In genomic region chr12:19507823-19508222, GRCh38 we compare ENCODE assay signal across 8 cellular contexts.
DNase-seq lines count a peak whose midpoint lies in the region; ATAC-seq, FAIRE-seq and TF ChIP-seq lines count a peak whose summit lies in the region.

No MANE protein-coding gene starts in this region.

- H3K36me3 ChIP-seq in liver (ENCODE audit: control insufficient read depth in 4 of 4, insufficient read depth in 3 of 4, low read depth in 1 of 4, low read length in 3 of 4) (peaks cover 0 to 3% (median 1%) of the 10 kb centered on the region in 4 donors), HepG2 (replicated peaks in 1 of 2; ENCODE audit: control insufficient read depth in 1 of 2, insufficient read depth in 2 of 2, low read length in 2 of 2) (peaks cover 7 to 36% of the 10 kb centered on the region in 2 experiments), GM12878 (ENCODE audit: control insufficient read depth in 2 of 2, insufficient read depth in 2 of 2, low read length in 1 of 2) (peaks cover 1 to 2% of the 10 kb centered on the region in 2 experiments; a peak in 3 of 4 replicates), aorta (ENCODE audit: control insufficient read depth in 1 of 2, insufficient read depth in 2 of 2, low read length in 1 of 2) (no peaks in the 10 kb centered on the region)
- peaks cover 8% of the 10 kb centered on the region for H3K36me3 ChIP-seq in effector memory CD4-positive, alpha-beta T cell (ENCODE audit: control insufficient read depth, insufficient read depth, low read length)

- CTCF ChIA-PET in HepG2 (lab: Yijun Ruan, JAX; ENCODE audit: low intra/inter-chr PET ratio, low total read pairs) (no interaction called here), GM12878 (lab: Yijun Ruan, JAX) (interaction anchor here (0.7 kb wide), 1 partner anchor 12 kb away, joined by 3 read pairs; no protein-coding TSS in a partner anchor)

- DNase-seq in HepG2 (ENCODE audit: low spot score) (no peak), GM12878 (ENCODE audit: low read depth, low spot score) (no peak), left ventricle myocardium superior (no peak), aorta (no peak), mesenteric fat pad (ENCODE audit: low spot score) (no peak)
- no peak for DNase-seq in effector memory CD4-positive, alpha-beta T cell

- no peak overlapping the region for H3K4me2 ChIP-seq in HepG2 (ENCODE audit: low read depth, low read length)
- H3K4me2 ChIP-seq in GM12878 (ENCODE audit: control insufficient read depth, insufficient read depth): no peak overlapping the region

- peaks cover 2% of the 10 kb centered on the region; the same call in 1 of the 2 replicates for H4K20me1 ChIP-seq in HepG2 (ENCODE audit: insufficient read depth, low read length)
- H4K20me1 ChIP-seq in GM12878 (ENCODE audit: control insufficient read depth, insufficient read depth): no peaks in the 10 kb centered on the region; the same call in 1 of the 2 replicates

- H3K4me3 ChIP-seq in liver (ENCODE audit: low read depth in 1 of 3, low read length in 3 of 3): no peak overlapping the region
- H3K4me3 ChIP-seq in HepG2 (replicated peaks in 1 of 3; ENCODE audit: insufficient read depth in 1 of 3, low read depth in 2 of 3, low read length in 3 of 3): no peak overlapping the region
- no peak overlapping the region for H3K4me3 ChIP-seq in GM12878
- no peak overlapping the region for H3K4me3 ChIP-seq in aorta (ENCODE audit: low read length in 2 of 2)
- no peak overlapping the region for H3K4me3 ChIP-seq in effector memory CD4-positive, alpha-beta T cell (ENCODE audit: insufficient read depth, low read depth, low read length, poor library complexity, severe bottlenecking)

- H3K27me3 ChIP-seq in liver (ENCODE audit: control insufficient read depth in 4 of 4, insufficient read depth in 4 of 4, low read length in 3 of 4): no peaks in the 10 kb centered on the region
- no peaks in the 10 kb centered on the region for H3K27me3 ChIP-seq in HepG2 (ENCODE audit: control insufficient read depth in 1 of 2, insufficient read depth in 2 of 2, low read length in 2 of 2)
- H3K27me3 ChIP-seq in GM12878 (replicated peaks in 1 of 2; ENCODE audit: control insufficient read depth in 2 of 2, insufficient read depth in 2 of 2, low read length in 1 of 2): no peaks in the 10 kb centered on the region
- no peaks in the 10 kb centered on the region for H3K27me3 ChIP-seq in aorta (ENCODE audit: control insufficient read depth in 1 of 2, insufficient read depth in 2 of 2, low read length in 1 of 2)
- H3K27me3 ChIP-seq in effector memory CD4-positive, alpha-beta T cell (replicated peaks; ENCODE audit: control insufficient read depth, insufficient read depth, low read length, poor library complexity, severe bottlenecking): no peaks in the 10 kb centered on the region

- TF ChIP-seq RAD21 in liver (IDR thresholded peaks at IDR 0.05) (peak; percentile 65 to 66), HepG2 (CRISPR knock-in tag; IDR thresholded peaks at IDR 0.05) (no peak), GM12878 (IDR thresholded peaks at IDR 0.05; ENCODE audit: insufficient read depth, low read depth, low read length) (peak; percentile 26; the same call in 1 of the 2 replicates)

- H3K4me1 ChIP-seq in liver (ENCODE audit: control insufficient read depth in 4 of 4, insufficient read depth in 4 of 4, low read length in 3 of 4) (no peaks in the 10 kb centered on the region), HepG2 (ENCODE audit: insufficient read depth, low read length) (no peaks in the 10 kb centered on the region), GM12878 (ENCODE audit: control insufficient read depth, insufficient read depth, low read length) (no peaks in the 10 kb centered on the region; the same call in 1 of the 2 replicates), aorta (ENCODE audit: control insufficient read depth in 1 of 2, insufficient read depth in 2 of 2, low read length in 2 of 2) (peaks cover 5 to 6% of the 10 kb centered on the region in 2 donors)
- no peaks in the 10 kb centered on the region for H3K4me1 ChIP-seq in effector memory CD4-positive, alpha-beta T cell (ENCODE audit: control insufficient read depth, insufficient read depth, low read length, poor library complexity, severe bottlenecking)

- BruUV-seq in HepG2 (replicated peaks; lab: Mats Ljungman, UMichigan): no TSS peak
- BruUV-seq in GM12878 (replicated peaks; lab: Mats Ljungman, UMichigan): no TSS peak

- no peak overlapping the region for H3K9ac ChIP-seq in liver (ENCODE audit: low read depth in 1 of 2, low read length in 2 of 2)
- H3K9ac ChIP-seq in HepG2 (ENCODE audit: insufficient read depth, low read depth, low read length): no peak overlapping the region
- H3K9ac ChIP-seq in GM12878 (ENCODE audit: control insufficient read depth, insufficient read depth, low read length): no peak overlapping the region

- H2AFZ ChIP-seq in HepG2 (ENCODE audit: low read length) (no peak overlapping the region), GM12878 (ENCODE audit: control insufficient read depth, low read depth, low read length) (no peak overlapping the region)

- WGBS in liver: 70% methylated on average over 1 of the region's 1 CpG
- 100% methylated on average over 1 of the region's 1 CpG for WGBS in HepG2 (ENCODE audit: low lambda C conversion rate)
- 100% methylated on average over 1 of the region's 1 CpG for WGBS in GM12878 (ENCODE audit: insufficient coverage, insufficient replicate concordance, low lambda C conversion rate, missing lambda C conversion rate)
- 11 to 14% methylated on average over 1 of the region's 1 CpG for WGBS in aorta, 2 donors

- TF ChIP-seq CTCF in liver (IDR thresholded peaks at IDR 0.05; ENCODE audit: low read depth, low read length, missing input control) (peak; percentile 26), HepG2 (CRISPR knock-in tag; IDR thresholded peaks at IDR 0.05) (no peak), GM12878 (IDR thresholded peaks at IDR 0.05 in 2 of 3, conservative IDR thresholded peaks at IDR 0.05 in 1 of 3; ENCODE audit: control insufficient read depth in 2 of 3, extremely low read depth in 1 of 3, insufficient read depth in 1 of 3, low read depth in 3 of 3, low read length in 3 of 3) (peak in 1 of 3 experiments; percentile 23; a peak in 1 of 6 replicates)

- TF ChIP-seq EP300 in HepG2 (IDR thresholded peaks at IDR 0.05; ENCODE audit: low read depth in 2 of 2, low read length in 2 of 2) (no peak), HepG2 (CRISPR knock-in tag; IDR thresholded peaks at IDR 0.05; ENCODE audit: borderline replicate concordance) (no peak), GM12878 (IDR thresholded peaks at IDR 0.05; ENCODE audit: borderline replicate concordance in 1 of 2, control insufficient read depth in 1 of 2, low read depth in 2 of 2, low read length in 2 of 2) (no peak)

- SMC1A ChIA-PET in GM12878 (lab: Charles Lee; ENCODE audit: uncharacterized antibody, unreplicated experiment): interaction anchor here (1.2 to 1.5 kb wide), 2 partner anchors 10 to 133 kb away, joined by 3 read pairs; no protein-coding TSS in a partner anchor

- intact Hi-C loops in HepG2 (cut with micrococcal nuclease; ENCODE audit: unreplicated experiment): no loop called here
- intact Hi-C loops in GM12878 (cut with micrococcal nuclease; ENCODE audit: unreplicated experiment): no loop called here
- intact Hi-C loops in left ventricle myocardium superior (cut with micrococcal nuclease): no loop called here
- intact Hi-C loops in aorta (cut with DNase I): loop anchor here (5.0 kb wide), 1 partner anchor 134 kb away; no protein-coding TSS in a partner anchor

- in situ Hi-C loops in HepG2 (cut with HindIII; ENCODE audit: extremely low pct_ligation_motif_present, low pct_unique_long_range_greater_than_20kb) (no loop called here), GM12878 (cut with MboI) (no loop called here)

- H3K27ac ChIP-seq in liver (ENCODE audit: low read depth in 1 of 2, low read length in 2 of 2) (no peak overlapping the region), HepG2 (ENCODE audit: extremely low read length, insufficient read depth, low read length) (no peak overlapping the region), GM12878 (ENCODE audit: control insufficient read depth, insufficient read depth) (no peak overlapping the region), aorta (ENCODE audit: low read depth in 1 of 2, low read length in 2 of 2) (no peak overlapping the region)
- no peak overlapping the region for H3K27ac ChIP-seq in effector memory CD4-positive, alpha-beta T cell (ENCODE audit: insufficient read depth, low read length, poor library complexity, severe bottlenecking)

- RAD21 ChIA-PET in GM12878 (lab: Charles Lee; ENCODE audit: unreplicated experiment): no interaction called here

- FAIRE-seq in HepG2 (lab: Jason Lieb, UNC): no peak
- no peak for FAIRE-seq in GM12878 (lab: Jason Lieb, UNC)

- no peaks in the 10 kb centered on the region for H3K9me3 ChIP-seq in liver (ENCODE audit: control insufficient read depth in 4 of 4, low read length in 3 of 4)
- no peaks in the 10 kb centered on the region for H3K9me3 ChIP-seq in HepG2 (ENCODE audit: low read length)
- no peaks in the 10 kb centered on the region for H3K9me3 ChIP-seq in GM12878 (replicated peaks; ENCODE audit: control insufficient read depth, insufficient read depth, low read length)
- no peaks in the 10 kb centered on the region for H3K9me3 ChIP-seq in aorta (ENCODE audit: control insufficient read depth, low read length)
- H3K9me3 ChIP-seq in effector memory CD4-positive, alpha-beta T cell (ENCODE audit: control insufficient read depth, low read length): no peaks in the 10 kb centered on the region

- POLR2A ChIA-PET in HepG2 (lab: Yijun Ruan, JAX): no interaction called here
- POLR2A ChIA-PET in GM12878 (lab: Charles Lee): interaction anchor here (1.0 kb wide), 1 partner anchor 13 kb away, joined by 3 read pairs; no protein-coding TSS in a partner anchor

- H3K79me2 ChIP-seq in HepG2 (ENCODE audit: insufficient read depth, low read length) (peaks cover 17% of the 10 kb centered on the region), GM12878 (ENCODE audit: control insufficient read depth, insufficient read depth, low read length) (peaks cover 8% of the 10 kb centered on the region)

- ATAC-seq in HepG2 (no peak), GM12878 (no peak), left ventricle myocardium superior (peak; percentile 61), aorta (ENCODE audit: low FRiP score) (peak; percentile 65), GM21737 (IDR thresholded peaks at IDR 0.05; ENCODE audit: unreplicated experiment) (no peak)

- TF ChIP-seq POLR2A in HepG2 (IDR thresholded peaks at IDR 0.05; ENCODE audit: insufficient read depth in 1 of 2, low read depth in 2 of 2, low read length in 2 of 2) (no peak), GM12878 (IDR thresholded peaks at IDR 0.05; ENCODE audit: low read depth, low read length) (no peak)

TF ChIP-seq in liver, 16 proteins besides CTCF, POLR2A, EP300 and RAD21 (continues in another document):
- TF ChIP-seq HNF4A (conservative IDR thresholded peaks at IDR 0.05): no peak

TF ChIP-seq in GM12878, 131 proteins besides CTCF, POLR2A, EP300 and RAD21 (continues in another document):
- TF ChIP-seq CREB1 (IDR thresholded peaks at IDR 0.05; ENCODE audit: low read depth): no peak

Comparison
In these comparisons a context has a peak if more than half of its experiments do, and no peak if none do; other contexts are left out.
1. ATAC-seq: peak in left ventricle myocardium superior (single experiment) and aorta (single experiment); none in HepG2 (single experiment), GM12878 (single experiment) and GM21737 (single experiment).
2. intact Hi-C loops: an anchor here in aorta (5.0 kb wide); none called in HepG2, GM12878 and left ventricle myocardium superior.